Comparison of ENCODE assay signal across 9 cellular contexts in the genomic region with DNA sequence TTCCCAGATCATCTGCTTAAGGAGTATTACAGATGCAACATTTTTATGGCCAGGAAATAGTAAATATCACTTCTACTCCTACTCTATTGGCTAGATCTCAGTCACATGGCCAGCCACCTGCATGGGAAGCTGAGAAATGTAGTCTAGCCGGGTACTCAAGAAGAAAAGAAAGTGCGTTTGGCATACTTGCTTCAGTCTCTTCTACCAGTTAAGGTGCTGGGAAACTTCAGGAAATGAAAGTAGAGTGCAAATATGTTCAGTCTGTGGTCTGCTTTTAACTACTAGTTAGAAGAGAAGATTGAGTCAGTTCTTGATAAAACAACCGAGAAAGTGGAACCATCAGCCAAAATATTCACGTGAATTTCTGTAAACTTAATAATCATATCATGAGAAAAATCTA.
A peak's percentile ranks its signal among the peaks of the same experiment; 100 is the strongest.
DNase-seq lines count a peak whose midpoint lies in the region; ATAC-seq and TF ChIP-seq lines count a peak whose summit lies in the region.
"Had no signal": no experiment of that assay in that cellular context is flagged by ENCODE, and none has a peak within 500 bp of the region (broad histone marks: within the 10 kb centered on the region; RNA-seq: fewer than 3 reads in every experiment).

No MANE protein-coding gene starts in this region.

- H3K9me3 Mint-ChIP-seq in activated naive CD4-positive, alpha-beta T cell treated with anti-CD3 and anti-CD28 coated beads, Interleukin-2, amount 50 U/mL, for 24 hours, result no peaks in the 10 kb centered on the region

- H3K27me3 Mint-ChIP-seq in activated naive CD4-positive, alpha-beta T cell treated with anti-CD3 and anti-CD28 coated beads, Interleukin-2, amount 50 U/mL, for 24 hours, result no peaks in the 10 kb centered on the region

- DNase-seq in GM10248 (ENCODE audit: extremely low spot score), result peak; percentile 57
- no peak for DNase-seq in dermis blood vessel endothelial cell
- DNase-seq in NCI-H1417 (lab: John Stamatoyannopoulos, UW), result no peak
- no peak for DNase-seq in cerebellar nuclear complex (lab: John Stamatoyannopoulos, UW)
- no peak for DNase-seq in NCI-H748 treated with DMSO at 0.1 percent for 48 hours (lab: John Stamatoyannopoulos, UW)
- DNase-seq: right cardiac atrium had no signal

- CTCF ChIA-PET in GM10248 (lab: Yijun Ruan, JAX), result interaction anchor here (4.3 kb wide), 1 partner anchor 11 kb away, joined by 31 read pairs; no protein-coding TSS in a partner anchor

- no peak for TF ChIP-seq CTCF in GM10248 (IDR thresholded peaks at IDR 0.05; ENCODE audit: control extremely low read depth, extremely low read depth, low read depth, missing control alignments)

- H3K27ac Mint-ChIP-seq in activated naive CD4-positive, alpha-beta T cell treated with anti-CD3 and anti-CD28 coated beads, Interleukin-2, amount 50 U/mL, for 24 hours, result peak overlapping the region; percentile 41

- peak; percentile 100 for ATAC-seq in GM19452 (IDR thresholded peaks at IDR 0.05; ENCODE audit: unreplicated experiment)
- ATAC-seq in HG03280 (IDR thresholded peaks at IDR 0.05; ENCODE audit: unreplicated experiment), result peak; percentile 99
- ATAC-seq: right cardiac atrium had no signal

- H3K4me1 Mint-ChIP-seq in activated naive CD4-positive, alpha-beta T cell treated with anti-CD3 and anti-CD28 coated beads, Interleukin-2, amount 50 U/mL, for 24 hours, result peaks cover 21% of the 10 kb centered on the region

- POLR2A ChIA-PET in GM10248 (lab: Yijun Ruan, JAX), result no interaction called here

- H3K4me3 Mint-ChIP-seq in activated naive CD4-positive, alpha-beta T cell treated with anti-CD3 and anti-CD28 coated beads, Interleukin-2, amount 50 U/mL, for 24 hours, result peak overlapping the region; percentile 40

- peaks cover 16% of the 10 kb centered on the region for H3K36me3 Mint-ChIP-seq in activated naive CD4-positive, alpha-beta T cell treated with anti-CD3 and anti-CD28 coated beads, Interleukin-2, amount 50 U/mL, for 24 hours
